In the genomic region with DNA sequence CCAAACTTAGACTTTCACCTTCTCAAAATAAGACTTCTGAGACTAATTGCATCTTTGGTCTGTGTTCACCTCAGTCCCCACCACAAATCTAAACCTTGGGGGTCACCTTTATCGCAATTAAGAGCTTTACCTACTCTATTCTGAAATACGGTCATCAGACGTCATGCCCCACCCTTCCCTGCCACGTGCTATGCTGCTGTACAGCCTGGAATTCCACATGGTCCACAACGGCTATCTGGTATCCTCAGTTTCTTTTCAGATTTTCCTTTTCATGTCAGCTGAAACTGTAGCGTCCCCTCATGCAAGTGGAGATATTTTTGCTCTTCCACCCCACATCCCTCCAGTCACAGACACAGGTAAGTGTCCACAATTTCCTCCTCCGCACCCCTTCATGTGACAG, we compare ENCODE assay signal across 35 cellular contexts.
"Had no signal": no experiment of that assay in that cellular context is flagged by ENCODE, and none has a peak within 500 bp of the region (broad histone marks: within the 10 kb centered on the region; RNA-seq: fewer than 3 reads in every experiment).

No MANE protein-coding gene starts in this region.

- H3K4me2 ChIP-seq: KMS-11 had no signal

- DNase-seq: Karpas-422, Kasumi-1, MG63, MM.1S, MV-4-11, NCI-H1048, NCI-H1092, NCI-H1092 treated with DMSO at 0.1 percent for 48 hours, NCI-H1105, NCI-H1105 treated with DMSO at 0.1 percent for 48 hours, NCI-H1417, NCI-H1417 treated with DMSO at 0.1 percent for 48 hours, NCI-H1436, NCI-H1436 treated with DMSO at 0.1 percent for 48 hours, NCI-H146, NCI-H1694, NCI-H1694 treated with DMSO at 0.1 percent for 48 hours, NCI-H187, NCI-H187 treated with DMSO at 0.1 percent for 48 hours, NCI-H1930, NCI-H2029, NCI-H2029 treated with DMSO at 0.1 percent for 48 hours, NCI-H2081, NCI-H2081 treated with DMSO at 0.1 percent for 48 hours, NCI-H2107, NCI-H2171, NCI-H2171 treated with DMSO at 0.1 percent for 48 hours, NCI-H2227 treated with DMSO at 0.1 percent for 48 hours, NCI-H226, NCI-H345, NCI-H446, NCI-H446 treated with DMSO at 0.1 percent for 48 hours, NCI-H510A, NCI-H510A treated with DMSO at 0.1 percent for 48 hours had no signal

- H3K9ac ChIP-seq: KMS-11 had no signal

- H3K9me3 ChIP-seq: MG63 had no signal

- H3K36me3 ChIP-seq: MG63 had no signal

- H3K27me3 ChIP-seq: MG63 had no signal

- H3K27ac ChIP-seq: KMS-11 had no signal

- H3K4me3 ChIP-seq: MG63 had no signal
